ENCODE assay signal across 1 cellular context in genomic region chr5:68396722-68397121, GRCh38.
TF ChIP-seq lines count a peak whose summit lies in the region.

No MANE protein-coding gene starts in this region.

TF ChIP-seq in Ishikawa, 13 proteins besides CTCF, POLR2A, EP300 and RAD21 (continued from another document):
- no peak for TF ChIP-seq REST (IDR thresholded peaks at IDR 0.05; ENCODE audit: low read depth)
- peak; percentile 47 for TF ChIP-seq TCF12 (IDR thresholded peaks at IDR 0.05; ENCODE audit: low read depth)
- no peak for TF ChIP-seq EGR1 (IDR thresholded peaks at IDR 0.05)
- TF ChIP-seq MAX (IDR thresholded peaks at IDR 0.05): no peak
